ENCODE assay signal across 7 cellular contexts in the genomic region with DNA sequence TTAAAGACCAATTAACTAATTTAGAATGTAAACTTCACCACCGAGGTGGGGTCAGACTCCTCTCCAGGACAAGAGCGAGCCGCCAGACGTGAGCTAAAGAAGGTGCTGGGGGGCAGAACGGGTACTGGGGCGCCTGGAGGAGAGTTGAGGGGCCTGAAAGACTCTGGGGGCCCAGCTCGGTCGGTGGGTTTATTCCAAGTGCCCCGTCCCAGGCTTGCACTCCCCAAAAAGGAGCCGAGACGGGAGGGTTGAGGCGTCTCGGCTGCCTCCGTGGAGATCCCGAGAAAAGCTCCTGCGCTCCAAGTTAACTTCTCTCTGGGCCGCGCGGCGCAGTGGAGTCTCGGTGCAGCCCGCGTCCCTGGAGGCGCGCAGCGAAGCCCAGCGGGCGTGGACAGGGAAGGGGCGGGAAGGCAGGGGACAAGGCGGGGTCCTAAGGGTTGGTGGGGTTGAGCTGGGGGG.
DNase-seq lines count a peak whose midpoint lies in the region; ATAC-seq and FAIRE-seq lines count a peak whose summit lies in the region.

No MANE protein-coding gene starts in this region.

- H3K27ac ChIP-seq in HUES64 (ENCODE audit: low read depth, low read length) (no peak overlapping the region), Karpas-422 (ENCODE audit: low read length) (no peak overlapping the region)

- no peaks in the 10 kb centered on the region for H3K9me2 ChIP-seq in Karpas-422 (replicated peaks; ENCODE audit: insufficient read depth, low read length)

- peaks cover 9 to 32% of the 10 kb centered on the region in 2 donors for H3K4me1 Mint-ChIP-seq in immature natural killer cell
- peaks cover 6 to 10% of the 10 kb centered on the region in 2 donors for H3K4me1 Mint-ChIP-seq in stimulated activated naive B cell treated with anti-CD40 and anti-IgM and Interleukin-4, amounts not matched to agents 10 μg/mL and 1 μg/mL and 100 μg/mL, for 72 hours

- no peak for FAIRE-seq in frontal cortex (lab: Jason Lieb, UNC)

- peak in 1 of 2 donors; percentile 47 for ATAC-seq in stimulated activated naive B cell treated with anti-CD40 and anti-IgM and Interleukin-4, amounts not matched to agents 10 μg/mL and 1 μg/mL and 100 μg/mL, for 72 hours (replicated peaks)

- H3K9me3 Mint-ChIP-seq in immature natural killer cell = no peaks in the 10 kb centered on the region
- H3K9me3 Mint-ChIP-seq in stimulated activated naive B cell treated with anti-CD40 and anti-IgM and Interleukin-4, amounts not matched to agents 10 μg/mL and 1 μg/mL and 100 μg/mL, for 72 hours = no peaks in the 10 kb centered on the region

- H3K36me3 ChIP-seq in HUES64 (ENCODE audit: insufficient read depth, low read length) = no peaks in the 10 kb centered on the region
- H3K36me3 ChIP-seq in Karpas-422 (ENCODE audit: insufficient read depth, low read length) = no peaks in the 10 kb centered on the region

- H3K9ac ChIP-seq in HUES64 (ENCODE audit: low read depth, low read length) (peak overlapping the region; percentile 66), Karpas-422 (ENCODE audit: low read length) (no peak overlapping the region)

- H3K27me3 ChIP-seq in HUES64 (ENCODE audit: insufficient read depth, low read length) (peaks cover 37% of the 10 kb centered on the region), Karpas-422 (ENCODE audit: low read length) (no peaks in the 10 kb centered on the region)

- H3K36me3 Mint-ChIP-seq in immature natural killer cell = peaks cover 0 to 5% (median 0%) of the 10 kb centered on the region in 3 donors
- no peaks in the 10 kb centered on the region for H3K36me3 Mint-ChIP-seq in stimulated activated naive B cell treated with anti-CD40 and anti-IgM and Interleukin-4, amounts not matched to agents 10 μg/mL and 1 μg/mL and 100 μg/mL, for 72 hours

- H3K27ac Mint-ChIP-seq in immature natural killer cell = no peak overlapping the region
- H3K27ac Mint-ChIP-seq in stimulated activated naive B cell treated with anti-CD40 and anti-IgM and Interleukin-4, amounts not matched to agents 10 μg/mL and 1 μg/mL and 100 μg/mL, for 72 hours = no peak overlapping the region

- H3K4me1 ChIP-seq in HUES64 (ENCODE audit: insufficient read depth, low read length) (peaks cover 14% of the 10 kb centered on the region), Karpas-422 (ENCODE audit: low read length) (no peaks in the 10 kb centered on the region)

- H3K4me3 Mint-ChIP-seq in immature natural killer cell = peak overlapping the region; percentile 68 to 86 (median 74)
- peak overlapping the region; percentile 73 to 85 for H3K4me3 Mint-ChIP-seq in stimulated activated naive B cell treated with anti-CD40 and anti-IgM and Interleukin-4, amounts not matched to agents 10 μg/mL and 1 μg/mL and 100 μg/mL, for 72 hours

- no peak overlapping the region for H2AFZ ChIP-seq in Karpas-422 (ENCODE audit: low read length)

- no peaks in the 10 kb centered on the region for H3K79me2 ChIP-seq in Karpas-422 (ENCODE audit: low read length)

- H3K27me3 Mint-ChIP-seq in immature natural killer cell (ENCODE audit: low read depth in 3 of 3) = peaks cover 5 to 25% (median 11%) of the 10 kb centered on the region in 3 donors
- H3K27me3 Mint-ChIP-seq in stimulated activated naive B cell treated with anti-CD40 and anti-IgM and Interleukin-4, amounts not matched to agents 10 μg/mL and 1 μg/mL and 100 μg/mL, for 72 hours = peaks cover 29 to 42% of the 10 kb centered on the region in 2 donors

- DNase-seq in astrocyte of the hippocampus (ENCODE audit: low read depth, low spot score) (peak; percentile 58), immature natural killer cell (no peak), Karpas-422 (no peak), frontal cortex (ENCODE audit: low spot score in 2 of 2) (no peak), foreskin melanocyte (no peak)
- no peak for DNase-seq in stimulated activated naive B cell treated with anti-CD40 and anti-IgM and Interleukin-4, amounts not matched to agents 10 μg/mL and 1 μg/mL and 100 μg/mL, for 72 hours

- WGBS in HUES64 = under 1% methylated on average over 30 of the region's 30 CpGs

- H3K4me2 ChIP-seq in Karpas-422 (ENCODE audit: low read depth, low read length, poor library complexity, severe bottlenecking) = no peak overlapping the region

- H3K9me3 ChIP-seq in HUES64 (ENCODE audit: insufficient read depth, low read depth, low read length) = no peaks in the 10 kb centered on the region
- peaks cover 5% of the 10 kb centered on the region for H3K9me3 ChIP-seq in Karpas-422 (ENCODE audit: low read length)

- H4K20me1 ChIP-seq in Karpas-422 (ENCODE audit: insufficient read depth, low read depth, low read length) = no peaks in the 10 kb centered on the region

- H3K4me3 ChIP-seq in HUES64 (ENCODE audit: low read length) (peak overlapping the region; percentile 69), Karpas-422 (ENCODE audit: low read length) (no peak overlapping the region)
